In the genomic region with DNA sequence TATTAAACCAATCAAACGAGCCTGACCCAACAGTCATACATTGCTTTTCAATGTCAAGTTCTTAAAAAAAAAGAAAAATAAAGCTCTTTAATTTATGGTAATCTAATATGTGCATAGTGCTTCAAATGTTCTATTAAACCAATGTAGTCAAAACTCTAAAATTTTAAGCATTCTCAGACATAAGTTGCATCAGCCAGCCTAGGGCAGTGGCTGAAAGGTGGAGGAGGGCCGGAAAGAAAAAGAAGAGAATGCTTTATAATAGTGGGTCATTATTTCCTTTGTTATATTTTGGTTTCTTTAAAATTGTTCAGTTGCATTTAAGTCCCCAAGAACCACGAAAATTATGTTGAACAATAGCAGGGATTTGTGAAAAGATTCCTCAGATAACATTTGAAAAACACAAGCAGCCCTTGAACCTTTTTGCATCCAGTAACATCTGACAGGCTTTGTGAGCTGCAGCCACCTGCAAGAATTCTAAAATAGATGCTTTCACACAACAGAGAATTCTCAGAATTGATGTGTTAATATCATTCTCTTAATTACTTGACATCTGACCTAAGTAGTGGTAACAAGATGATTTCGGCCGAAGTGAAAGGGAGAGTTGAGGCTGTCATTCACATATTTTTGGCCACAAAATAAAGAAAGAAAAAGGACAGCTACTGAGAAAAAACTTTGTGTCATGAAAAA, we compare ENCODE assay signal across 22 cellular contexts.
"Had no signal": no experiment of that assay in that cellular context is flagged by ENCODE, and none has a peak within 500 bp of the region (broad histone marks: within the 10 kb centered on the region; RNA-seq: fewer than 3 reads in every experiment).

No MANE protein-coding gene starts in this region.

- ATAC-seq: body of pancreas; left lobe of liver; natural killer cell treated with Interleukin-12 subunit alpha and Interleukin-12 subunit beta and Interleukin-15 and Interleukin-18, amount 100 ng/mL, for 72 hours had no signal

- H3K4me1 Mint-ChIP-seq: activated naive CD8-positive, alpha-beta T cell treated with anti-CD3 and anti-CD28 coated beads, Interleukin-2, amount 10 ng/mL, durations not matched to agents 7 days and 5 days; mesothelial cell of epicardium had no signal

- H3K36me3 Mint-ChIP-seq: activated CD4-positive, alpha-beta memory T cell treated with anti-CD3 and anti-CD28 coated beads for 36 hours; activated naive CD8-positive, alpha-beta T cell treated with anti-CD3 and anti-CD28 coated beads, Interleukin-2, amount 10 ng/mL, durations not matched to agents 7 days and 5 days; mesothelial cell of epicardium; natural killer cell treated with Interleukin-12 subunit alpha and Interleukin-12 subunit beta and Interleukin-15 and Interleukin-18, amount 100 ng/mL, for 72 hours had no signal

- H3K4me3 Mint-ChIP-seq: activated CD4-positive, alpha-beta memory T cell treated with anti-CD3 and anti-CD28 coated beads for 36 hours; activated naive CD8-positive, alpha-beta T cell treated with anti-CD3 and anti-CD28 coated beads, Interleukin-2, amount 10 ng/mL, durations not matched to agents 7 days and 5 days; mesothelial cell of epicardium; natural killer cell treated with Interleukin-12 subunit alpha and Interleukin-12 subunit beta and Interleukin-15 and Interleukin-18, amount 100 ng/mL, for 72 hours had no signal

- DNase-seq: activated CD4-positive, alpha-beta memory T cell treated with anti-CD3 and anti-CD28 coated beads for 36 hours; activated naive CD4-positive, alpha-beta T cell treated with Interleukin-2 at 50 U/mL for 16 hours; activated naive CD8-positive, alpha-beta T cell treated with anti-CD3 and anti-CD28 coated beads, Interleukin-2, amount 10 ng/mL, durations not matched to agents 7 days and 5 days; activated T-cell treated with anti-CD3 and anti-CD28 coated beads for 4 hours; central memory CD4-positive, alpha-beta T cell; erythroblast; foreskin melanocyte; glutamatergic neuron; hippocampal formation; nucleus accumbens; posterior cingulate gyrus; retina; spleen; stimulated activated naive CD4-positive, alpha-beta T cell; WERI-Rb-1 had no signal

- H3K27me3 ChIP-seq: body of pancreas, colonic mucosa had no signal

- H3K4me1 ChIP-seq: body of pancreas, colonic mucosa, spleen had no signal

- H3K9me3 ChIP-seq: body of pancreas, colonic mucosa, spleen had no signal

- H3K9me3 Mint-ChIP-seq: activated CD4-positive, alpha-beta memory T cell treated with anti-CD3 and anti-CD28 coated beads for 36 hours had no signal

- FAIRE-seq: endometrium, keratinocyte had no signal

- H3K27ac ChIP-seq: body of pancreas, colonic mucosa, spleen, WERI-Rb-1 had no signal

- H3K36me3 ChIP-seq: colonic mucosa, spleen, WERI-Rb-1 had no signal

- H3K27ac Mint-ChIP-seq: activated CD4-positive, alpha-beta memory T cell treated with anti-CD3 and anti-CD28 coated beads for 36 hours; activated naive CD8-positive, alpha-beta T cell treated with anti-CD3 and anti-CD28 coated beads, Interleukin-2, amount 10 ng/mL, durations not matched to agents 7 days and 5 days; mesothelial cell of epicardium; natural killer cell treated with Interleukin-12 subunit alpha and Interleukin-12 subunit beta and Interleukin-15 and Interleukin-18, amount 100 ng/mL, for 72 hours had no signal

- H3K4me3 ChIP-seq: body of pancreas, colonic mucosa, spleen had no signal
